34 cellular contexts compared by ENCODE assay signal in genomic region chr14:42090122-42090521, GRCh38.
"Had no signal": no experiment of that assay in that cellular context is flagged by ENCODE, and none has a peak within 500 bp of the region (broad histone marks: within the 10 kb centered on the region; RNA-seq: fewer than 3 reads in every experiment).

No MANE protein-coding gene starts in this region.

- H3K27ac ChIP-seq: KMS-11 had no signal

- H3K27me3 ChIP-seq: MG63 had no signal

- DNase-seq: Karpas-422, Kasumi-1, MG63, MV-4-11, NCI-H1048, NCI-H1092, NCI-H1092 treated with DMSO at 0.1 percent for 48 hours, NCI-H1105, NCI-H1105 treated with DMSO at 0.1 percent for 48 hours, NCI-H1417, NCI-H1417 treated with DMSO at 0.1 percent for 48 hours, NCI-H1436, NCI-H1436 treated with DMSO at 0.1 percent for 48 hours, NCI-H146, NCI-H1694, NCI-H1694 treated with DMSO at 0.1 percent for 48 hours, NCI-H187, NCI-H187 treated with DMSO at 0.1 percent for 48 hours, NCI-H1930, NCI-H2029, NCI-H2029 treated with DMSO at 0.1 percent for 48 hours, NCI-H2081, NCI-H2081 treated with DMSO at 0.1 percent for 48 hours, NCI-H2107, NCI-H2171, NCI-H2171 treated with DMSO at 0.1 percent for 48 hours, NCI-H2227 treated with DMSO at 0.1 percent for 48 hours, NCI-H226, NCI-H345, NCI-H446, NCI-H446 treated with DMSO at 0.1 percent for 48 hours, NCI-H510A, NCI-H510A treated with DMSO at 0.1 percent for 48 hours had no signal

- H3K9me3 ChIP-seq: MG63 had no signal

- H3K36me3 ChIP-seq: MG63 had no signal

- H3K4me2 ChIP-seq: KMS-11 had no signal

- H3K9ac ChIP-seq: KMS-11 had no signal

- H3K4me3 ChIP-seq: MG63 had no signal
